In the genomic region with DNA sequence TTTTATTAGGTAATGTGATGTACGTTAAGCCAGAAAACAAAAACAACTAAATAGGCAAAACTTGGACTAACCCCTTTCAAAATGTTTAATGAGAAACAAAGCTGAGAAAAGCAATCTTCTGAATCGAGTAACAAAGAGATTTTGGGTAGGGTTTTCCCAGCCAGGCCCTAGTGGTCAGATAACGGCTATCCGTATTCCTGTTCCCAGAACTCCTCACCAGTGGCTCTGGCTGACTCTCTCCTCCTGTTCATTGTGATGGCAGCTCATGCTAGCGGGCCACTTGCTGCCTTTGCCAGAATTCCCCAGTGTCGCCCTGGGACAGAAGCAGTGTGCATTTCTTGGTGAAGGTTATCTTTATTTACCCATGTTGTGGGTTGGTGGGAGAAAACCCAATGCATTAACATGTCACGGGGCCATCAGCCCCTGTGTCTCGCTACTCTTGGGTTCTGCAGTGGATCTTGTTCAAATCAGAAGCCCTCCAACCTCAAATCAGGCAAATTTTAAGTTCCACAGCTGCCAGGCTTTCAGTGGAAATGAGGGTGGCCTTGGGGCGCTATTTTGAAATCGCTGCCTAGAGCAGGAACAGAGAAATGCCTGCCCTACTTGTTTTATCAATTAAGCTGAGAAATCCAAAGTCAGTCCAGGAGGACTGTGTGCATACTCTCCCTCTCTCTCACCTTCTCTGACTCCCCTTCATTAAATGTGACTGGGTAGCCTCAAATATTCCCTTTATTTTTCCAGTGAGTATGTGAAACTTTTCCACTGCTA, we compare ENCODE assay signal across 16 cellular contexts.
A peak's percentile ranks its signal among the peaks of the same experiment; 100 is the strongest.
DNase-seq lines count a peak whose midpoint lies in the region; TF ChIP-seq lines count a peak whose summit lies in the region.
"Had no signal": no experiment of that assay in that cellular context is flagged by ENCODE, and none has a peak within 500 bp of the region (broad histone marks: within the 10 kb centered on the region; RNA-seq: fewer than 3 reads in every experiment).

No MANE protein-coding gene starts in this region.

- H3K36me3 ChIP-seq in mucosa of rectum (ENCODE audit: control insufficient read depth in 2 of 2, insufficient read depth in 2 of 2, low read length in 2 of 2), result no peaks in the 10 kb centered on the region
- H3K36me3 ChIP-seq in tibial artery, result no peaks in the 10 kb centered on the region
- H3K36me3 ChIP-seq in Karpas-422 (ENCODE audit: insufficient read depth, low read length), result no peaks in the 10 kb centered on the region

- H4K20me1 ChIP-seq in Karpas-422 (ENCODE audit: insufficient read depth, low read depth, low read length), result no peaks in the 10 kb centered on the region

- no peaks in the 10 kb centered on the region for H3K9me3 Mint-ChIP-seq in chondrocyte (ENCODE audit: low read depth)

- intact Hi-C loops in tibial artery (cut with DNase I; ENCODE audit: low total_unique reads), result loop anchor here (2.0 to 10.0 kb wide), 2 partner anchors 172 to 1772 kb away; partner anchors contain the start of gene HOXA9

- H3K27me3 ChIP-seq in mucosa of rectum (ENCODE audit: control insufficient read depth in 2 of 2, insufficient read depth in 2 of 2, low read length in 2 of 2) (no peaks in the 10 kb centered on the region), tibial artery (no peaks in the 10 kb centered on the region), Karpas-422 (ENCODE audit: low read length) (no peaks in the 10 kb centered on the region)

- H3K9me2 ChIP-seq in Karpas-422 (replicated peaks; ENCODE audit: insufficient read depth, low read length), result no peaks in the 10 kb centered on the region

- no peaks in the 10 kb centered on the region for H3K79me2 ChIP-seq in Karpas-422 (ENCODE audit: low read length)

- no peak overlapping the region for H2AFZ ChIP-seq in Karpas-422 (ENCODE audit: low read length)

- H3K9ac ChIP-seq in mucosa of rectum (ENCODE audit: low read depth in 1 of 2, low read length in 2 of 2) (no peak overlapping the region), Karpas-422 (ENCODE audit: low read length) (no peak overlapping the region)

- DNase-seq in NCI-H69 (lab: John Stamatoyannopoulos, UW) (peak; percentile 12), chondrocyte (ENCODE audit: low spot score) (no peak), tibial artery (peak in 1 of 2 donors; percentile 65), Karpas-422 (no peak), nucleus accumbens (lab: John Stamatoyannopoulos, UW) (no peak)
- no peak for DNase-seq in NK-92 treated with Interleukin-12 subunit alpha and Interleukin-12 subunit beta, amount 100 ng/mL, for 24 hours (lab: John Stamatoyannopoulos, UW)
- DNase-seq: activated CD4-positive, alpha-beta T cell treated with anti-CD3 and anti-CD28 coated beads for 48 hours; activated T-cell treated with anti-CD3 and anti-CD28 coated beads for 4 hours; cerebellar nuclear complex; KG1; NCI-H146; NCI-H526 treated with DMSO at 0.1 percent for 48 hours; RPMI8226 had no signal

- peak overlapping the region; percentile 60 for H3K27ac Mint-ChIP-seq in chondrocyte (ENCODE audit: unreplicated experiment)
- H3K27ac Mint-ChIP-seq: activated naive CD8-positive, alpha-beta T cell had no signal

- no peak overlapping the region for H3K4me2 ChIP-seq in Karpas-422 (ENCODE audit: low read depth, low read length, poor library complexity, severe bottlenecking)

- H3K4me1 ChIP-seq in mucosa of rectum (ENCODE audit: control insufficient read depth in 2 of 2, insufficient read depth in 2 of 2, low read length in 2 of 2) (peaks cover 6% of the 10 kb centered on the region in 2 donors), tibial artery (peaks cover 0 to 37% (median 6%) of the 10 kb centered on the region in 4 donors), Karpas-422 (ENCODE audit: low read length) (no peaks in the 10 kb centered on the region)

- no peak overlapping the region for H3K4me3 ChIP-seq in mucosa of rectum (ENCODE audit: low read length in 2 of 2)
- no peak overlapping the region for H3K4me3 ChIP-seq in tibial artery
- no peak overlapping the region for H3K4me3 ChIP-seq in Karpas-422 (ENCODE audit: low read length)
- H3K4me3 ChIP-seq: lung had no signal

- H3K27ac ChIP-seq in mucosa of rectum (ENCODE audit: low read depth in 2 of 2, low read length in 2 of 2), result peak overlapping the region; percentile 45 to 57
- H3K27ac ChIP-seq in tibial artery, result peak overlapping the region; percentile 48 to 61
- no peak overlapping the region for H3K27ac ChIP-seq in Karpas-422 (ENCODE audit: low read length)

- H3K36me3 Mint-ChIP-seq in chondrocyte (ENCODE audit: low read depth), result no peaks in the 10 kb centered on the region
- H3K36me3 Mint-ChIP-seq: activated naive CD8-positive, alpha-beta T cell had no signal

- peaks cover 54% of the 10 kb centered on the region for H3K4me1 Mint-ChIP-seq in chondrocyte (ENCODE audit: low read depth)

- H3K9me3 ChIP-seq in mucosa of rectum (ENCODE audit: control insufficient read depth in 2 of 2, low read length in 2 of 2), result no peaks in the 10 kb centered on the region
- no peaks in the 10 kb centered on the region for H3K9me3 ChIP-seq in tibial artery
- H3K9me3 ChIP-seq in Karpas-422 (ENCODE audit: low read length), result no peaks in the 10 kb centered on the region

- no peak for TF ChIP-seq CTCF in chondrocyte (IDR thresholded peaks at IDR 0.05)
- peak in 1 of 2 experiments; percentile 4 for TF ChIP-seq CTCF in tibial artery (IDR thresholded peaks at IDR 0.05)

- no peak overlapping the region for H3K4me3 Mint-ChIP-seq in chondrocyte (ENCODE audit: unreplicated experiment)
- H3K4me3 Mint-ChIP-seq: activated naive CD8-positive, alpha-beta T cell had no signal

- H3K27me3 Mint-ChIP-seq in chondrocyte (ENCODE audit: low read depth), result no peaks in the 10 kb centered on the region
